In genomic region chr12:82517808-82518207, GRCh38 we compare ENCODE assay signal across 2 cellular contexts.
TF ChIP-seq lines count a peak whose summit lies in the region.

No MANE protein-coding gene starts in this region.

TF ChIP-seq in HepG2, 621 proteins besides CTCF, POLR2A, EP300 and RAD21 (continued from another document):
- TF ChIP-seq ZNF441 (CRISPR knock-in tag; IDR thresholded peaks at IDR 0.05; ENCODE audit: borderline replicate concordance), result no peak
- TF ChIP-seq ZFYVE20 (CRISPR knock-in tag; IDR thresholded peaks at IDR 0.05; ENCODE audit: borderline replicate concordance, low read depth), result no peak
- no peak for TF ChIP-seq ZNF777 (CRISPR knock-in tag; IDR thresholded peaks at IDR 0.05)
- no peak for TF ChIP-seq ZNF253 (CRISPR knock-in tag; IDR thresholded peaks at IDR 0.05; ENCODE audit: borderline replicate concordance)
- no peak for TF ChIP-seq ZBTB49 (CRISPR knock-in tag; IDR thresholded peaks at IDR 0.05; ENCODE audit: borderline replicate concordance)
- TF ChIP-seq TAF1 (CRISPR knock-in tag; IDR thresholded peaks at IDR 0.05), result no peak
- no peak for TF ChIP-seq CCAR2 (optimal IDR thresholded peaks at IDR 0.05; ENCODE audit: low read depth, low read length)
- TF ChIP-seq ZNF792 (CRISPR knock-in tag; IDR thresholded peaks at IDR 0.05), result no peak
TF ChIP-seq in HepG2: peak in this region for 0.

TF ChIP-seq in GM12878, 131 proteins besides CTCF, POLR2A, EP300 and RAD21:
- TF ChIP-seq STAT1 (conservative IDR thresholded peaks at IDR 0.05) (no peak), CEBPB (IDR thresholded peaks at IDR 0.05; ENCODE audit: borderline replicate concordance in 1 of 2, low read depth in 2 of 2, low read length in 2 of 2) (no peak), SMAD5 (IDR thresholded peaks at IDR 0.05; ENCODE audit: low read depth) (no peak), KLF5 (IDR thresholded peaks at IDR 0.05; ENCODE audit: partially characterized antibody) (no peak), ZNF592 (IDR thresholded peaks at IDR 0.05) (no peak), TCF12 (IDR thresholded peaks at IDR 0.05; ENCODE audit: low read depth, low read length) (no peak), ZBTB11 (CRISPR knock-in tag; IDR thresholded peaks at IDR 0.05) (no peak), JUNB (IDR thresholded peaks at IDR 0.05) (no peak), ZSCAN29 (IDR thresholded peaks at IDR 0.05) (no peak), HDAC2 (IDR thresholded peaks at IDR 0.05) (no peak), BHLHE40 (IDR thresholded peaks at IDR 0.05; ENCODE audit: borderline replicate concordance in 1 of 2, low read depth in 2 of 2, low read length in 1 of 2) (no peak), SRF (IDR thresholded peaks at IDR 0.05; ENCODE audit: low read depth in 2 of 2, low read length in 2 of 2) (no peak), POU2F2 (IDR thresholded peaks at IDR 0.05; ENCODE audit: borderline replicate concordance, low read depth, low read length) (no peak), FOS (IDR thresholded peaks at IDR 0.05; ENCODE audit: borderline replicate concordance, extremely low read depth, insufficient read length) (no peak), IKZF1 (conservative IDR thresholded peaks at IDR 0.05) (no peak)
TF ChIP-seq in GM12878: peak in this region for 0.
